In the genomic region with DNA sequence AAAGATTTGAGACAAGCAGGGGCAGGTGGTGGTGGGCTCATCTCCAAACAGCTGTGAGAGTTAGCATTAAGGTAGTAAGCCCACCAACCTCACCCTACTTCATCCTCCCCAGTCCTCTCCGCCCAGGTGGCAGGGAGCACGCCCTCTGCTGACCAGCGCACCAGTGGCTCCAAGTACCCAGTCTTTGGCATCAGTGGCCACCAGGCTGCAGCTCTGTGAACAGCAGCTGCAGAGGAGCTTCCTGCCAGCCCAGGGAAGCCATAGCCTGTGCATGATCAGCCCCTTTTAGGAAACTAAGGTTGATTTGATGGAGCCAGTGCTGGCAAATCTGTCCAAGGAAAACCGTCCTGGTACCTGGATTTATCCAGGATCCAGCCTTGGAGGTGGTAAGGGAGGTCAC, we compare ENCODE assay signal across 9 cellular contexts. TPM values are rescaled to one million over a fixed set of nuclear protein-coding genes. Genes with fewer than 3 reads are reported as not detected.
A peak's percentile ranks its signal among the peaks of the same experiment; 100 is the strongest.
DNase-seq lines count a peak whose midpoint lies in the region; ATAC-seq and TF ChIP-seq lines count a peak whose summit lies in the region.
"Had no signal": no experiment of that assay in that cellular context is flagged by ENCODE, and none has a peak within 500 bp of the region (broad histone marks: within the 10 kb centered on the region; RNA-seq: fewer than 3 reads in every experiment).

No MANE protein-coding gene starts in this region.

- no peak overlapping the region for H3K27ac Mint-ChIP-seq in Calu3 (ENCODE audit: unreplicated experiment)
- H3K27ac Mint-ChIP-seq in activated naive CD8-positive, alpha-beta T cell treated with anti-CD3 and anti-CD28 coated beads for 36 hours = no peak overlapping the region
- H3K27ac Mint-ChIP-seq: IgD-negative memory B cell had no signal

- no peak overlapping the region for H3K4me3 Mint-ChIP-seq in Calu3 (ENCODE audit: low read depth, unreplicated experiment)
- H3K4me3 Mint-ChIP-seq in activated naive CD8-positive, alpha-beta T cell treated with anti-CD3 and anti-CD28 coated beads for 36 hours = no peak overlapping the region
- H3K4me3 Mint-ChIP-seq: IgD-negative memory B cell had no signal

- H3K9me3 ChIP-seq in MG63 = no peaks in the 10 kb centered on the region

- intact Hi-C loops in Calu3 (cut with micrococcal nuclease; ENCODE audit: unreplicated experiment) = loop anchor here (2.0 to 5.0 kb wide), 3 partner anchors 46 to 276 kb away; no protein-coding TSS in a partner anchor

- no peaks in the 10 kb centered on the region for H3K27me3 Mint-ChIP-seq in Calu3 (ENCODE audit: unreplicated experiment)
- H3K27me3 Mint-ChIP-seq in activated naive CD8-positive, alpha-beta T cell treated with anti-CD3 and anti-CD28 coated beads for 36 hours = peaks cover 4% of the 10 kb centered on the region

- no TSS peak for BruUV-seq in Calu3 (replicated peaks; lab: Mats Ljungman, UMichigan)

- DNase-seq in Calu3 (peak; percentile 75), MG63 (peak; percentile 45), kidney epithelial cell (ENCODE audit: low read depth) (no peak), NCI-H2171 (lab: John Stamatoyannopoulos, UW) (no peak), NCI-H2081 treated with DMSO at 0.1 percent for 48 hours (lab: John Stamatoyannopoulos, UW) (no peak)
- DNase-seq in activated naive CD8-positive, alpha-beta T cell treated with anti-CD3 and anti-CD28 coated beads for 36 hours = peak; percentile 22

- CTCF ChIA-PET in Calu3 (lab: Charles Lee) = interaction anchor here (1.0 to 2.3 kb wide), 7 partner anchors 10 to 64 kb away, joined by 3 to 14 read pairs (median 8); a partner anchor contains a TSS

- TF ChIP-seq CTCF in Calu3 (IDR thresholded peaks at IDR 0.05; ENCODE audit: unreplicated experiment) (peak; percentile 85), kidney epithelial cell (IDR thresholded peaks at IDR 0.05; ENCODE audit: insufficient read depth, low read length, poor library complexity, severe bottlenecking) (peak; percentile 86)

- ATAC-seq in GM21423 (IDR thresholded peaks at IDR 0.05; ENCODE audit: unreplicated experiment) = peak; percentile 68
- no peak for ATAC-seq in GM18519 (IDR thresholded peaks at IDR 0.05; ENCODE audit: low FRiP score, unreplicated experiment)

- H3K9me3 Mint-ChIP-seq in Calu3 (ENCODE audit: low read depth, unreplicated experiment) = no peaks in the 10 kb centered on the region
- H3K9me3 Mint-ChIP-seq in activated naive CD8-positive, alpha-beta T cell treated with anti-CD3 and anti-CD28 coated beads for 36 hours = no peaks in the 10 kb centered on the region

- no peaks in the 10 kb centered on the region for H3K36me3 Mint-ChIP-seq in Calu3 (ENCODE audit: insufficient read depth, unreplicated experiment)
- H3K36me3 Mint-ChIP-seq in activated naive CD8-positive, alpha-beta T cell treated with anti-CD3 and anti-CD28 coated beads for 36 hours = no peaks in the 10 kb centered on the region

- no peak overlapping the region for H3K4me3 ChIP-seq in MG63
- no peak overlapping the region for H3K4me3 ChIP-seq in kidney epithelial cell (ENCODE audit: low read depth, low read length)

- H3K27me3 ChIP-seq in MG63 (no peaks in the 10 kb centered on the region), kidney epithelial cell (ENCODE audit: control insufficient read depth, insufficient read depth, low read length) (no peaks in the 10 kb centered on the region)

- H3K36me3 ChIP-seq in MG63 = no peaks in the 10 kb centered on the region
- no peaks in the 10 kb centered on the region for H3K36me3 ChIP-seq in kidney epithelial cell (ENCODE audit: control insufficient read depth, insufficient read depth, low read length)

- no peaks in the 10 kb centered on the region for H3K4me1 Mint-ChIP-seq in Calu3 (ENCODE audit: low read depth, unreplicated experiment)
- peaks cover 3% of the 10 kb centered on the region for H3K4me1 Mint-ChIP-seq in activated naive CD8-positive, alpha-beta T cell treated with anti-CD3 and anti-CD28 coated beads for 36 hours
- H3K4me1 Mint-ChIP-seq: IgD-negative memory B cell had no signal

RNA-seq across cellular contexts. Expression of a gene that starts 21.7 kb away (rescaled TPM):
- total RNA-seq in Calu3 (2022) (19.5 and 26.4 TPM in 2 replicates), kidney epithelial cell (93.7 and 119 TPM in 2 replicates)
- total RNA-seq in MG63 (2014; rRNA removed; shearing (Covaris generic); ENCODE audit: low replicate concordance) = 159 and 168 TPM in 2 replicates
- 10 to 100 TPM; 26.3 to 30.0 TPM for total RNA-seq in activated naive CD8-positive, alpha-beta T cell treated with anti-CD3 and anti-CD28 coated beads for 36 hours

RNA-seq across cellular contexts. Expression of a gene that starts 39.0 kb away (rescaled TPM):
- total RNA-seq in Calu3 (2022) (not detected in 2 replicates), kidney epithelial cell (0.21 TPM in 1 of 2 replicates, not detected in the other)
- total RNA-seq in MG63 (2014; rRNA removed; shearing (Covaris generic); ENCODE audit: low replicate concordance) = not detected in 2 replicates
- total RNA-seq in activated naive CD8-positive, alpha-beta T cell treated with anti-CD3 and anti-CD28 coated beads for 36 hours = under 1 TPM; 0.16 to 0.43 TPM

RNA-seq across cellular contexts. Expression of a gene that starts 59.7 kb away (rescaled TPM):
- total RNA-seq in Calu3 (2022) (0.32 TPM in 1 of 2 replicates, not detected in the other), kidney epithelial cell (0.14 and 0.54 TPM in 2 replicates)
- not detected in 2 replicates for total RNA-seq in MG63 (2014; rRNA removed; shearing (Covaris generic); ENCODE audit: low replicate concordance)
- under 1 TPM; 0.10 to 0.30 TPM for total RNA-seq in activated naive CD8-positive, alpha-beta T cell treated with anti-CD3 and anti-CD28 coated beads for 36 hours

Comparison
In these comparisons a context has a peak if more than half of its experiments do, and no peak if none do; other contexts are left out.
1. DNase-seq: peak in Calu3 (single experiment), MG63 (single experiment) and activated naive CD8-positive, alpha-beta T cell treated with anti-CD3 and anti-CD28 coated beads for 36 hours (single experiment); none in kidney epithelial cell (single experiment), NCI-H2171 (single experiment) and NCI-H2081 treated with DMSO at 0.1 percent for 48 hours (single experiment).